In the genomic region with DNA sequence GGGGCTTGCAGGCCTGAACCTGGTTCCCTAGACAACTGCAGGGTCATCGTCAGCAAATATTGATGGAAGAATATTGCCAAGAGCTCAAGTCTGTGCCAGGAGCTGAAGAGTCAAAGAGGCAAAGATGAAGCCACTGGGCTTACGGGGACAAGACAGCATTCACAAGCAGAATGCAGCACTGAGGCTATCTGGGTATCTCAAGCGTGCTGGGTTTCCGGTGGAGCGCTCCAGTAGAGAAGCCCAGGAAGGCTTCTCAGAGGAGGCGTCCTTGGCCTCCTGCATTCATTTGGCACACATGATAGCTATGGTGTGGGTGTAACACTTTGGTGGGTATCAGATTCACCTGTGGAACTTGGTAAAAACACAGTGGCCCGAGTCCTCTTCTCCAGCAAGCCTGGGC, we compare ENCODE assay signal across 33 cellular contexts. TPM values are rescaled to one million over a fixed set of nuclear protein-coding genes. Genes with fewer than 3 reads are reported as not detected.
"Had no signal": no experiment of that assay in that cellular context is flagged by ENCODE, and none has a peak within 500 bp of the region (broad histone marks: within the 10 kb centered on the region; RNA-seq: fewer than 3 reads in every experiment).

No MANE protein-coding gene starts in this region.

- DNase-seq: colonic mucosa; cortex of kidney; effector CD8-positive, alpha-beta T cell; effector memory CD8-positive, alpha-beta T cell; endodermal cell; erythroblast; esophagus squamous epithelium; foreskin fibroblast; foreskin melanocyte; gastrocnemius medialis; glutamatergic neuron; head of caudate nucleus; heart right ventricle; hippocampal formation; kidney; kidney glomerular epithelial cell; left colon; left ventricle myocardium superior; lower lobe of right lung; mesenchymal stem cell; mucosa of descending colon; naive thymus-derived CD4-positive, alpha-beta T cell had no signal

- H3K36me3 ChIP-seq: colonic mucosa, esophagus squamous epithelium, gastrocnemius medialis, heart right ventricle, lower lobe of right lung had no signal

- FAIRE-seq: endometrium, islet of Langerhans, kidney had no signal

- H3K4me3 ChIP-seq: colonic mucosa, esophagus squamous epithelium, gastrocnemius medialis, heart right ventricle, lower lobe of right lung, mucosa of descending colon had no signal

- ATAC-seq: effector memory CD8-positive, alpha-beta T cell; esophagus mucosa; gastrocnemius medialis; heart right ventricle; left colon; left lobe of liver; left ventricle myocardium superior; lower lobe of right lung; mucosa of descending colon; naive thymus-derived CD4-positive, alpha-beta T cell had no signal

- H3K27ac ChIP-seq: colonic mucosa, epithelial cell of prostate, esophagus squamous epithelium, gastrocnemius medialis, heart right ventricle, lower lobe of right lung had no signal

- H3K9me3 ChIP-seq: colonic mucosa, esophagus squamous epithelium, gastrocnemius medialis, heart right ventricle, lower lobe of right lung, mucosa of descending colon had no signal

RNA-seq across cellular contexts. Expression of gene FADS6, which starts 2.9 kb away (rescaled TPM):
- total RNA-seq: dermis microvascular lymphatic vessel endothelial cell; gastrocnemius medialis; glomerular endothelial cell; heart right ventricle; kidney; left ventricle myocardium superior; lower lobe of right lung; lung microvascular endothelial cell; mesenteric fat pad; naive thymus-derived CD4-positive, alpha-beta T cell had no signal
- polyA plus RNA-seq: heart right ventricle had no signal

RNA-seq across cellular contexts. Expression of gene GRIN2C, which starts 30.9 kb away (rescaled TPM):
- total RNA-seq: dermis microvascular lymphatic vessel endothelial cell, esophagus mucosa, left lobe of liver had no signal
- polyA plus RNA-seq: naive thymus-derived CD4-positive, alpha-beta T cell had no signal

RNA-seq across cellular contexts. Expression of gene USH1G, which starts 32.5 kb away (rescaled TPM):
- total RNA-seq: dermis microvascular lymphatic vessel endothelial cell; gastrocnemius medialis; glomerular endothelial cell; heart right ventricle; left lobe of liver; left ventricle myocardium superior; lung microvascular endothelial cell; mesenteric fat pad; mucosa of descending colon; naive thymus-derived CD4-positive, alpha-beta T cell had no signal
- polyA plus RNA-seq: heart right ventricle; naive thymus-derived CD4-positive, alpha-beta T cell had no signal

RNA-seq across cellular contexts. Expression of gene OTOP2, which starts 33.5 kb away (rescaled TPM):
- total RNA-seq: dermis microvascular lymphatic vessel endothelial cell; endodermal cell; glomerular endothelial cell; heart right ventricle; kidney; left lobe of liver; left ventricle myocardium superior; lower leg skin; lower lobe of right lung; lung microvascular endothelial cell; mesenteric fat pad; mesothelial cell of epicardium; naive thymus-derived CD4-positive, alpha-beta T cell had no signal
- polyA plus RNA-seq: heart right ventricle; naive thymus-derived CD4-positive, alpha-beta T cell had no signal
